19 cellular contexts compared by ENCODE assay signal in the genomic region with DNA sequence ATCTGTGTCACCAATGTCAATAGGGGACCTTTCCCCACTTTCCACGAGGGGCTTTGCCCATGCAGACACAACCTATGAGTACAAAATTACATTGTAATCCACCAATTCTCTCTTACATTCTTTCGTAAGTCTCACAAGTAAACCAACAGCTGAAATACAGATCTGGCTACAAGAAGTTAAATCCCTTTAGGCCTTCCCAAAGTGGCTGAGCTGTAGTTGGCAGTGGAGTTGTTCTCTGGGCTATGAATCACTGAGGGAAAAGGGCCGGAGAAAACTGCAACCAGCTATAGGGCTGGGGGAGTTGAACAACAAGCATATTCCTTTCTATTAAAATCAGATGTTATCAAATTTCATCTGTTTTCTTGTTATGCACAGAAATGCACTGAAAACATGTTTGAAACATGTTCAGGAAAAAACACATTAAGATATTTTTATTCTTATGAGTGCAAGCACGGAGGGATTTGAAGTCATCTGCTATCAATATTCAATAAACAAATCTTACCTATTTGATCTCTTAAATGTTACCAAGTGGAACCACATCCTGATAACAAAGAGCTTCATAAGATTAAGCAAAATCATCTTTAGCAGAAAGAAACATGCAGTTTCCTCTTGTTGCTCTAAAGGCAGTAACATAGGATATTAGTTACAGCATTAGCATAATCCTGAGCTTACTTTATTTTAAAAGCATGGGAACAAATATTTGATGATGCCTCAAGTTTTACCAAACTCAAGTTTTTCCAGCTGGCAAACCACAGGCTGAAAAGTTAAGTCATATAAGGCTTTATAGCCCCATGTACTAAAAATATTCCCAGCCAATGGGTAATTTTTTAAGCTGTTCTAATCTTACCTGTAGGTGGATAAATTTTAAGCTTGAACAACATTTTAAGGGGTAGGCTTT.
DNase-seq lines count a peak whose midpoint lies in the region; ATAC-seq and TF ChIP-seq lines count a peak whose summit lies in the region.
"Had no signal": no experiment of that assay in that cellular context is flagged by ENCODE, and none has a peak within 500 bp of the region (broad histone marks: within the 10 kb centered on the region; RNA-seq: fewer than 3 reads in every experiment).

No MANE protein-coding gene starts in this region.

- CTCF ChIA-PET in mammary epithelial cell (lab: Charles Lee; ENCODE audit: low non-redundant PET) = no interaction called here

- in situ Hi-C loops in mammary epithelial cell (cut with MboI; ENCODE audit: low sequenced_read_pairs in 2 of 2) (no loop called here), KBM-7 (cut with MboI; ENCODE audit: low pct_unique_long_range_greater_than_20kb, low sequenced_read_pairs) (no loop called here)

- no peaks in the 10 kb centered on the region for H3K4me1 ChIP-seq in breast epithelium
- H3K4me1 ChIP-seq in mammary epithelial cell (ENCODE audit: insufficient read depth, low read length) = no peaks in the 10 kb centered on the region
- peaks cover 37% of the 10 kb centered on the region for H3K4me1 ChIP-seq in adipocyte (ENCODE audit: control insufficient read depth, insufficient read depth, low read length)

- H3K4me3 ChIP-seq in breast epithelium (no peak overlapping the region), mammary epithelial cell (replicated peaks in 1 of 3; ENCODE audit: insufficient read depth in 1 of 3, low read depth in 2 of 3, low read length in 3 of 3) (no peak overlapping the region), adipocyte (ENCODE audit: low read length) (peak overlapping the region; percentile 39)
- H3K4me3 ChIP-seq: cardiac muscle cell, ovary had no signal

- H3K9ac ChIP-seq in mammary epithelial cell (ENCODE audit: insufficient read depth, low read length) = no peak overlapping the region
- peak overlapping the region; percentile 35 for H3K9ac ChIP-seq in adipocyte (ENCODE audit: low read length)

- dilution Hi-C loops in mammary epithelial cell (cut with HindIII; ENCODE audit: low sequenced_read_pairs) = no loop called here

- no peaks in the 10 kb centered on the region for H3K79me2 ChIP-seq in mammary epithelial cell (ENCODE audit: insufficient read depth, low read length)

- H3K9me3 ChIP-seq in breast epithelium = no peaks in the 10 kb centered on the region
- no peaks in the 10 kb centered on the region for H3K9me3 ChIP-seq in mammary epithelial cell (replicated peaks; ENCODE audit: insufficient read depth, low read length)
- no peaks in the 10 kb centered on the region for H3K9me3 ChIP-seq in adipocyte (ENCODE audit: control insufficient read depth, low read length)
- H3K9me3 ChIP-seq: ovary had no signal

- H3K27ac ChIP-seq in breast epithelium (peak overlapping the region; percentile 19 to 74), mammary epithelial cell (ENCODE audit: insufficient read depth, low read depth, low read length) (no peak overlapping the region)
- H3K27ac ChIP-seq: cardiac muscle cell, ovary, WERI-Rb-1 had no signal

- TF ChIP-seq CTCF in breast epithelium (IDR thresholded peaks at IDR 0.05) (no peak), mammary epithelial cell (conservative IDR thresholded peaks at IDR 0.05 in 1 of 2, IDR thresholded peaks at IDR 0.05 in 1 of 2; ENCODE audit: extremely low read depth in 1 of 2, insufficient read depth in 1 of 2, low read depth in 1 of 2, low read length in 2 of 2) (no peak)

- H2AFZ ChIP-seq in mammary epithelial cell (ENCODE audit: low read depth, low read length) = no peak overlapping the region

- no peak for ATAC-seq in GM19455 (IDR thresholded peaks at IDR 0.05; ENCODE audit: unreplicated experiment)
- ATAC-seq: Panc1; stimulated activated naive CD8-positive, alpha-beta T cell treated with anti-CD3 and anti-CD28 coated beads, Interleukin-15, Interleukin-2, amounts not matched to agents 100 U/mL and 50 U/mL, for 24 hours had no signal

- WGBS in mammary epithelial cell (ENCODE audit: low coverage, missing lambda C conversion rate) = 97% methylated on average over 4 of the region's 4 CpGs

- no peaks in the 10 kb centered on the region for H4K20me1 ChIP-seq in mammary epithelial cell (ENCODE audit: insufficient read depth, low read length)

- DNase-seq in breast epithelium (ENCODE audit: low spot score in 2 of 2) = no peak
- DNase-seq in mammary epithelial cell = no peak
- peak; percentile 91 for DNase-seq in adipocyte (ENCODE audit: low read depth)
- DNase-seq in fibroblast of the conjunctiva (ENCODE audit: low read depth) = peak; percentile 83
- peak; percentile 75 for DNase-seq in stromal cell of bone marrow (ENCODE audit: low read depth)
- no peak for DNase-seq in KBM-7
- no peak for DNase-seq in kidney tubule cell (ENCODE audit: low spot score)
- DNase-seq: Calu3; endodermal cell; islet precursor cell; NCI-H2107; NCI-H748 treated with DMSO at 0.1 percent for 48 hours; ovary; stimulated activated CD4-positive, alpha-beta T cell treated with anti-CD3 and anti-CD28 coated beads, Interleukin-12 subunit alpha, Interleukin-12 subunit beta, amount 100 ng/mL, for 4 hours; stimulated activated naive CD8-positive, alpha-beta T cell treated with anti-CD3 and anti-CD28 coated beads, Interleukin-15, Interleukin-2, amounts not matched to agents 100 U/mL and 50 U/mL, for 24 hours; WERI-Rb-1 had no signal

- BruUV-seq in mammary epithelial cell (replicated peaks; lab: Mats Ljungman, UMichigan) = no TSS peak

- TF ChIP-seq POLR2A in breast epithelium (IDR thresholded peaks at IDR 0.05) = no peak

- no peaks in the 10 kb centered on the region for H3K27me3 ChIP-seq in breast epithelium
- H3K27me3 ChIP-seq in mammary epithelial cell (ENCODE audit: insufficient read depth, low read length) = no peaks in the 10 kb centered on the region
- no peaks in the 10 kb centered on the region for H3K27me3 ChIP-seq in adipocyte (replicated peaks; ENCODE audit: control insufficient read depth, insufficient read depth, low read length)
- H3K27me3 ChIP-seq: ovary had no signal

- no peaks in the 10 kb centered on the region for H3K36me3 ChIP-seq in breast epithelium
- H3K36me3 ChIP-seq in mammary epithelial cell (ENCODE audit: insufficient read depth, low read length) = no peaks in the 10 kb centered on the region
- H3K36me3 ChIP-seq in adipocyte (ENCODE audit: control insufficient read depth, insufficient read depth, low read length, severe bottlenecking) = no peaks in the 10 kb centered on the region
- H3K36me3 ChIP-seq: cardiac muscle cell, ovary, WERI-Rb-1 had no signal

- intact Hi-C loops in breast epithelium (cut with DNase I; ENCODE audit: low total_unique reads) = no loop called here
- intact Hi-C loops in mammary epithelial cell (cut with micrococcal nuclease) = no loop called here

- no peak overlapping the region for H3K4me2 ChIP-seq in mammary epithelial cell (ENCODE audit: insufficient read depth, low read depth, low read length)

Comparison
In these comparisons a context has a peak if more than half of its experiments do, and no peak if none do; other contexts are left out.
1. DNase-seq: peak in adipocyte (single experiment), fibroblast of the conjunctiva (single experiment) and stromal cell of bone marrow (single experiment); none in breast epithelium (0 of 2), mammary epithelial cell (single experiment), KBM-7 (single experiment) and kidney tubule cell (single experiment).